In the genomic region with DNA sequence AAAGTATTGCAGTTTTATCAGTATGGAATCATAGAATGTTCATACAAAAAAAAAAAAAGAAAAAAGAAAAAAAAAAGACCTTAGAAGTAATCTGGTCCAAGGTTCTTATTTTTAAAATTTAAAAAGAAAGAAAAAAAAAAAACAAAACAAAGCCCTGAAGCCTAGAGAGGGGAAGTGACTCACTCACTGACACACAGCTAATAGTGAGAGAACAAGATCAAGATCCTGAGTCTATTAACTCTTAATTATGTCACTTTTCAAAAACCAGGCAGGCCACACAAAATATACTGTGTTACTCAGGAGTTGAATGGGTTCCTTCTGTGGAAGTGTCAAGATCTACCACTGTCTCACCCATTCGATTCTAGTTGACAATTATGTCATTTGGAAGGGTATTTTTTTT, we compare ENCODE assay signal across 19 cellular contexts.
DNase-seq lines count a peak whose midpoint lies in the region; ATAC-seq and TF ChIP-seq lines count a peak whose summit lies in the region.
"Had no signal": no experiment of that assay in that cellular context is flagged by ENCODE, and none has a peak within 500 bp of the region (broad histone marks: within the 10 kb centered on the region; RNA-seq: fewer than 3 reads in every experiment).

No MANE protein-coding gene starts in this region.

- peak overlapping the region; percentile 65 for H3K27ac ChIP-seq in foreskin keratinocyte
- H3K27ac ChIP-seq: HL-60, SK-N-MC had no signal

- no peak for TF ChIP-seq CTCF in choroid plexus epithelial cell (conservative IDR thresholded peaks at IDR 0.05; ENCODE audit: low read depth, low read length)
- TF ChIP-seq CTCF in foreskin keratinocyte (conservative IDR thresholded peaks at IDR 0.05), result no peak

- peaks cover 40% of the 10 kb centered on the region for H3K4me1 ChIP-seq in foreskin keratinocyte

- DNase-seq in ELR (ENCODE audit: low read depth) (peak; percentile 2), RKO (ENCODE audit: low spot score) (peak; percentile 50), choroid plexus epithelial cell (ENCODE audit: low read depth) (peak; percentile 8), foreskin keratinocyte (peak; percentile 45 to 63), erythroblast (lab: John Stamatoyannopoulos, UW) (no peak)
- DNase-seq: CD8-positive, alpha-beta T cell; KG1; MG63; NCI-H1092 treated with DMSO at 0.1 percent for 48 hours; NCI-H1694 treated with DMSO at 0.1 percent for 48 hours; NCI-H446; NCI-H748 treated with DMSO at 0.1 percent for 48 hours; PC-3 had no signal

- H3K4me3 ChIP-seq in choroid plexus epithelial cell (ENCODE audit: low read depth, low read length), result no peak overlapping the region
- H3K4me3 ChIP-seq: MG63, SK-N-MC had no signal

- ATAC-seq in foreskin keratinocyte (peak; percentile 85), GM18870 (IDR thresholded peaks at IDR 0.05; ENCODE audit: unreplicated experiment) (no peak), GM18873 (IDR thresholded peaks at IDR 0.05; ENCODE audit: low FRiP score, unreplicated experiment) (no peak), HG02678 (IDR thresholded peaks at IDR 0.05; ENCODE audit: unreplicated experiment) (no peak)
- ATAC-seq: CD8-positive, alpha-beta T cell; PC-3; Right ventricle myocardium inferior had no signal

- TF ChIP-seq POLR2A in erythroblast (IDR thresholded peaks at IDR 0.05; ENCODE audit: low read length), result no peak

- H3K27me3 ChIP-seq in foreskin keratinocyte, result no peaks in the 10 kb centered on the region
- H3K27me3 ChIP-seq: MG63 had no signal

Comparison
In these comparisons a context has a peak if more than half of its experiments do, and no peak if none do; other contexts are left out.
1. DNase-seq: peak in ELR (single experiment), RKO (single experiment), choroid plexus epithelial cell (single experiment) and foreskin keratinocyte (2 of 2); none in erythroblast (0 of 2).